ENCODE assay signal across 26 cellular contexts in the genomic region with DNA sequence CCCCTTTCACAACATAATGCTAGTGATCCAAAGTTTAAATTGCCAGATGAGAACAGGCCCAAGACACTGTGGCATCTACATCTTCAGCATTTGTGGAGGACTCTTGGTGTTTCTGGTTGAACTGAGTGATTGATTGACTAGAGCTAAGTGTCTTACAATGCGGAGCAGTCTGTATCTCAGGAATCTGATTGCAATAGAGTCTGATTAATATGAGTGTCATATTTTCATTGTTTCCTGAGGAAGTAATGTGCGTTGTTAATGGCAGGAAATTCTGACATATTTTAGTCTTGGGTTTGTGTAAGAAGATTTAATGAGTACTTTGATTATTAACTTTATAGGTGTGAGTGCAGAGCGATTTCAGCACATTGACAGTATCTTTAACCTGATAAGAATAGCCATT.
"Had no signal": no experiment of that assay in that cellular context is flagged by ENCODE, and none has a peak within 500 bp of the region (broad histone marks: within the 10 kb centered on the region; RNA-seq: fewer than 3 reads in every experiment).

No MANE protein-coding gene starts in this region.

- H3K4me3 ChIP-seq: ascending aorta, heart left ventricle, left ventricle myocardium inferior, lung, mucosa of descending colon, right atrium auricular region, spleen, suprapubic skin, tibial artery, upper lobe of right lung had no signal

- H3K9me3 ChIP-seq: ascending aorta, heart left ventricle, left ventricle myocardium inferior, mucosa of descending colon, right atrium auricular region, spleen, suprapubic skin, tibial artery, upper lobe of right lung had no signal

- H3K27me3 Mint-ChIP-seq: activated CD4-positive, alpha-beta memory T cell treated with anti-CD3 and anti-CD28 coated beads for 36 hours; activated naive CD4-positive, alpha-beta T cell treated with anti-CD3 and anti-CD28 coated beads, Interleukin-2, amount 10 ng/mL, durations not matched to agents 7 days and 5 days; activated naive CD8-positive, alpha-beta T cell treated with anti-CD3 and anti-CD28 coated beads, Interleukin-2, amount 10 ng/mL, durations not matched to agents 7 days and 5 days; activated T-cell treated with anti-CD3 and anti-CD28 coated beads, Interleukin-2, amount 50 U/mL, for 24 hours; brain had no signal

- H3K27ac ChIP-seq: ascending aorta, heart left ventricle, left ventricle myocardium inferior, right atrium auricular region, spleen, suprapubic skin, tibial artery, upper lobe of right lung had no signal

- H3K4me3 Mint-ChIP-seq: activated CD4-positive, alpha-beta memory T cell treated with anti-CD3 and anti-CD28 coated beads for 36 hours; activated CD4-positive, alpha-beta T cell treated with anti-CD3 and anti-CD28 coated beads, Interleukin-2, amount 10 ng/mL, durations not matched to agents 24 days and 14 days; activated naive CD4-positive, alpha-beta T cell treated with anti-CD3 and anti-CD28 coated beads, Interleukin-2, amount 10 ng/mL, durations not matched to agents 7 days and 5 days; activated naive CD8-positive, alpha-beta T cell treated with anti-CD3 and anti-CD28 coated beads, Interleukin-2, amount 10 ng/mL, durations not matched to agents 7 days and 5 days; activated T-cell treated with anti-CD3 and anti-CD28 coated beads, Interleukin-2, amount 50 U/mL, for 24 hours; brain; endodermal cell; natural killer cell treated with Interleukin-12 subunit alpha and Interleukin-12 subunit beta and Interleukin-15 and Interleukin-18, amount 100 ng/mL, for 72 hours had no signal

- H3K36me3 ChIP-seq: ascending aorta, heart left ventricle, left ventricle myocardium inferior, right atrium auricular region, spleen, suprapubic skin, tibial artery, upper lobe of right lung had no signal

- H3K27me3 ChIP-seq: ascending aorta, heart left ventricle, right atrium auricular region, spleen, suprapubic skin, tibial artery, upper lobe of right lung had no signal

- FAIRE-seq: islet of Langerhans had no signal

- H3K27ac Mint-ChIP-seq: activated CD4-positive, alpha-beta memory T cell treated with anti-CD3 and anti-CD28 coated beads for 36 hours; activated CD4-positive, alpha-beta T cell treated with anti-CD3 and anti-CD28 coated beads, Interleukin-2, amount 10 ng/mL, durations not matched to agents 24 days and 14 days; activated naive CD4-positive, alpha-beta T cell treated with anti-CD3 and anti-CD28 coated beads, Interleukin-2, amount 10 ng/mL, durations not matched to agents 7 days and 5 days; activated naive CD8-positive, alpha-beta T cell treated with anti-CD3 and anti-CD28 coated beads, Interleukin-2, amount 10 ng/mL, durations not matched to agents 7 days and 5 days; activated T-cell treated with anti-CD3 and anti-CD28 coated beads, Interleukin-2, amount 50 U/mL, for 24 hours; brain; endodermal cell; natural killer cell treated with Interleukin-12 subunit alpha and Interleukin-12 subunit beta and Interleukin-15 and Interleukin-18, amount 100 ng/mL, for 72 hours had no signal

- DNase-seq: activated CD4-positive, alpha-beta memory T cell treated with anti-CD3 and anti-CD28 coated beads for 36 hours; activated CD4-positive, alpha-beta T cell treated with anti-CD3 and anti-CD28 coated beads, Interleukin-2, amount 10 ng/mL, durations not matched to agents 24 days and 14 days; activated CD4-positive, CD25-positive, alpha-beta regulatory T cell treated with anti-CD3 and anti-CD28 coated beads, Interleukin-2, amount 50 U/mL, for 72 hours; activated CD8-positive, alpha-beta memory T cell treated with anti-CD3 and anti-CD28 coated beads, Interleukin-2, amount 50 U/mL, for 48 hours; activated gamma-delta T cell; activated naive CD4-positive, alpha-beta T cell treated with anti-CD3 and anti-CD28 coated beads, Interleukin-2, amount 10 ng/mL, durations not matched to agents 7 days and 5 days; activated naive CD8-positive, alpha-beta T cell treated with anti-CD3 and anti-CD28 coated beads, Interleukin-2, amount 10 ng/mL, durations not matched to agents 7 days and 5 days; activated T-cell treated with anti-CD3 and anti-CD28 coated beads, Interleukin-2, amount 50 U/mL, for 24 hours; caudate nucleus; cortex of kidney; endodermal cell; heart left ventricle; left ventricle myocardium inferior; mucosa of descending colon; spleen; stimulated activated naive CD4-positive, alpha-beta T cell; T-helper 2 cell; tibial artery; upper lobe of right lung had no signal

- ATAC-seq: heart left ventricle; mucosa of descending colon; natural killer cell treated with Interleukin-12 subunit alpha and Interleukin-12 subunit beta and Interleukin-15 and Interleukin-18, amount 100 ng/mL, for 72 hours; upper lobe of right lung had no signal

- H3K9me3 Mint-ChIP-seq: activated CD4-positive, alpha-beta memory T cell treated with anti-CD3 and anti-CD28 coated beads for 36 hours; activated CD4-positive, alpha-beta T cell treated with anti-CD3 and anti-CD28 coated beads, Interleukin-2, amount 10 ng/mL, durations not matched to agents 24 days and 14 days; activated naive CD4-positive, alpha-beta T cell treated with anti-CD3 and anti-CD28 coated beads, Interleukin-2, amount 10 ng/mL, durations not matched to agents 7 days and 5 days; activated naive CD8-positive, alpha-beta T cell treated with anti-CD3 and anti-CD28 coated beads, Interleukin-2, amount 10 ng/mL, durations not matched to agents 7 days and 5 days; activated T-cell treated with anti-CD3 and anti-CD28 coated beads, Interleukin-2, amount 50 U/mL, for 24 hours; brain; endodermal cell; natural killer cell treated with Interleukin-12 subunit alpha and Interleukin-12 subunit beta and Interleukin-15 and Interleukin-18, amount 100 ng/mL, for 72 hours had no signal

- H3K36me3 Mint-ChIP-seq: activated CD4-positive, alpha-beta memory T cell treated with anti-CD3 and anti-CD28 coated beads for 36 hours; activated naive CD4-positive, alpha-beta T cell treated with anti-CD3 and anti-CD28 coated beads, Interleukin-2, amount 10 ng/mL, durations not matched to agents 7 days and 5 days; activated naive CD8-positive, alpha-beta T cell treated with anti-CD3 and anti-CD28 coated beads, Interleukin-2, amount 10 ng/mL, durations not matched to agents 7 days and 5 days; brain; natural killer cell treated with Interleukin-12 subunit alpha and Interleukin-12 subunit beta and Interleukin-15 and Interleukin-18, amount 100 ng/mL, for 72 hours had no signal

- H3K4me1 Mint-ChIP-seq: activated naive CD4-positive, alpha-beta T cell treated with anti-CD3 and anti-CD28 coated beads, Interleukin-2, amount 10 ng/mL, durations not matched to agents 7 days and 5 days; brain had no signal

- H3K4me1 ChIP-seq: ascending aorta, heart left ventricle, left ventricle myocardium inferior, right atrium auricular region, spleen, suprapubic skin, tibial artery, upper lobe of right lung had no signal
